In genomic region chr14:23069413-23069806, GRCh38 we compare ENCODE assay signal across 1 cellular context.
TF ChIP-seq lines count a peak whose summit lies in the region.

No MANE protein-coding gene starts in this region.

TF ChIP-seq in neural cell, 6 proteins besides CTCF, POLR2A, EP300 and RAD21 (continued from another document):
- no peak for TF ChIP-seq SMC3 (conservative IDR thresholded peaks at IDR 0.05; ENCODE audit: poor library complexity)
